In genomic region chr15:98384328-98385029, GRCh38 we compare ENCODE assay signal across 34 cellular contexts.
"Had no signal": no experiment of that assay in that cellular context is flagged by ENCODE, and none has a peak within 500 bp of the region (broad histone marks: within the 10 kb centered on the region; RNA-seq: fewer than 3 reads in every experiment).

No MANE protein-coding gene starts in this region.

- H3K27ac ChIP-seq: body of pancreas, breast epithelium, KMS-11, Peyer's patch had no signal

- ATAC-seq: activated T-cell treated with anti-CD3 and anti-CD28 coated beads, Interleukin-2, amount 50 U/mL, for 4 hours; body of pancreas; PC-3; WTC11 had no signal

- H3K4me1 Mint-ChIP-seq: activated naive CD8-positive, alpha-beta T cell treated with anti-CD3 and anti-CD28 coated beads for 36 hours had no signal

- H3K9me3 ChIP-seq: Peyer's patch had no signal

- H3K27me3 ChIP-seq: body of pancreas, breast epithelium, Peyer's patch had no signal

- H3K9me3 Mint-ChIP-seq: activated naive CD8-positive, alpha-beta T cell treated with anti-CD3 and anti-CD28 coated beads for 36 hours; activated T-helper 1 cell treated with anti-CD3 and anti-CD28 coated beads, Interleukin-12 subunit alpha, Interleukin-12 subunit beta, Interleukin-2, Interleukin-4 antibody, amounts not matched to agents 30 ng/mL and 10 ng/mL and 1 ng/mL, durations not matched to agents 14 hours and 24 hours and 36 hours; T-helper 1 cell treated with Interleukin-12 subunit alpha and Interleukin-12 subunit beta and Interleukin-4 antibody, amounts not matched to agents 30 μg/mL and 1 μg/mL, for 36 hours; T-helper 2 cell treated with Interferon-gamma antibody and Interleukin-4, amounts not matched to agents 5 μg/mL and 100 μg/mL, for 36 hours had no signal

- H3K36me3 Mint-ChIP-seq: activated CD4-positive, alpha-beta memory T cell treated with anti-CD3 and anti-CD28 coated beads for 36 hours; activated naive CD8-positive, alpha-beta T cell treated with anti-CD3 and anti-CD28 coated beads for 36 hours had no signal

- H3K4me3 Mint-ChIP-seq: activated CD4-positive, alpha-beta memory T cell treated with anti-CD3 and anti-CD28 coated beads for 36 hours; activated naive CD8-positive, alpha-beta T cell treated with anti-CD3 and anti-CD28 coated beads for 36 hours; activated T-cell treated with anti-CD3 and anti-CD28 coated beads, Interleukin-2, amount 50 U/mL, for 4 hours; activated T-helper 1 cell treated with anti-CD3 and anti-CD28 coated beads, Interleukin-12 subunit alpha, Interleukin-12 subunit beta, Interleukin-2, Interleukin-4 antibody, amounts not matched to agents 30 ng/mL and 10 ng/mL and 1 ng/mL, durations not matched to agents 14 hours and 24 hours and 36 hours; T-helper 1 cell treated with Interleukin-12 subunit alpha and Interleukin-12 subunit beta and Interleukin-4 antibody, amounts not matched to agents 30 μg/mL and 1 μg/mL, for 36 hours; T-helper 2 cell treated with Interferon-gamma antibody and Interleukin-4, amounts not matched to agents 5 μg/mL and 100 μg/mL, for 36 hours; WTC11 had no signal

- DNase-seq: activated CD4-positive, alpha-beta memory T cell treated with anti-CD3 and anti-CD28 coated beads for 36 hours; activated CD4-positive, alpha-beta T cell treated with anti-CD3 and anti-CD28 coated beads for 4 hours; activated CD4-positive, alpha-beta T cell treated with anti-CD3 and anti-CD28 coated beads, Interleukin-2, amount 50 U/mL, for 1 hour; activated CD4-positive, CD25-positive, alpha-beta regulatory T cell treated with anti-CD3 and anti-CD28 coated beads, Interleukin-2, amount 50 U/mL, for 72 hours; activated CD8-positive, alpha-beta memory T cell treated with anti-CD3 and anti-CD28 coated beads, Interleukin-2, amount 50 U/mL, for 4 hours; activated effector memory CD4-positive, alpha-beta T cell treated with Interleukin-2 at 50 U/mL for 16 hours; activated naive CD4-positive, alpha-beta T cell; activated naive CD4-positive, alpha-beta T cell treated with anti-CD3 and anti-CD28 coated beads, Interleukin-2, amount 50 U/mL, for 16 hours; activated naive CD8-positive, alpha-beta T cell treated with anti-CD3 and anti-CD28 coated beads for 36 hours; activated T-cell treated with anti-CD3 and anti-CD28 coated beads for 4 hours; activated T-cell treated with anti-CD3 and anti-CD28 coated beads, Interleukin-2, amount 50 U/mL, for 4 hours; amniotic stem cell; aorta; body of pancreas; NCI-H1105; NCI-H1436; NCI-H1694; NCI-H1930; NCI-H2081 treated with DMSO at 0.1 percent for 48 hours; NCI-H226; NCI-H446 treated with DMSO at 0.1 percent for 48 hours; NCI-H524; NCI-H69; NCI-H82; PC-3; Peyer's patch; Right ventricle myocardium superior; RPMI8226 had no signal

- H3K4me3 ChIP-seq: body of pancreas, breast epithelium, Peyer's patch had no signal

- H3K27ac Mint-ChIP-seq: activated CD4-positive, alpha-beta memory T cell treated with anti-CD3 and anti-CD28 coated beads for 36 hours; activated naive CD8-positive, alpha-beta T cell treated with anti-CD3 and anti-CD28 coated beads for 36 hours; activated T-helper 1 cell treated with anti-CD3 and anti-CD28 coated beads, Interleukin-12 subunit alpha, Interleukin-12 subunit beta, Interleukin-2, Interleukin-4 antibody, amounts not matched to agents 30 ng/mL and 10 ng/mL and 1 ng/mL, durations not matched to agents 14 hours and 24 hours and 36 hours; T-helper 1 cell treated with Interleukin-12 subunit alpha and Interleukin-12 subunit beta and Interleukin-4 antibody, amounts not matched to agents 30 μg/mL and 1 μg/mL, for 36 hours; T-helper 2 cell treated with Interferon-gamma antibody and Interleukin-4, amounts not matched to agents 5 μg/mL and 100 μg/mL, for 36 hours; WTC11 had no signal

- H3K36me3 ChIP-seq: breast epithelium, Peyer's patch had no signal

- H3K4me1 ChIP-seq: body of pancreas, breast epithelium, Peyer's patch had no signal
